Comparison of ENCODE assay signal across 10 cellular contexts in genomic region chr16:81633680-81634379, GRCh38.
DNase-seq lines count a peak whose midpoint lies in the region; ATAC-seq, FAIRE-seq and TF ChIP-seq lines count a peak whose summit lies in the region.
"Had no signal": no experiment of that assay in that cellular context is flagged by ENCODE, and none has a peak within 500 bp of the region (broad histone marks: within the 10 kb centered on the region; RNA-seq: fewer than 3 reads in every experiment).

No MANE protein-coding gene starts in this region.

- H3K36me3 Mint-ChIP-seq in CD4-positive, alpha-beta T cell (ENCODE audit: low read depth), result peaks cover 5% of the 10 kb centered on the region
- H3K36me3 Mint-ChIP-seq in central memory CD8-positive, alpha-beta T cell (ENCODE audit: insufficient read depth), result peaks cover 3% of the 10 kb centered on the region
- H3K36me3 Mint-ChIP-seq in natural killer cell, result no peaks in the 10 kb centered on the region

- intact Hi-C loops in CD4-positive, alpha-beta T cell (cut with DNase I, micrococcal nuclease), result loop anchor here in 1 of 2 experiments (5.0 kb wide), 1 partner anchor 83 kb away; no protein-coding TSS in a partner anchor
- intact Hi-C loops in natural killer cell (cut with micrococcal nuclease), result loop anchor here (1.0 to 10.0 kb wide), 3 partner anchors 113 to 241 kb away; no protein-coding TSS in a partner anchor
- intact Hi-C loops in esophagus muscularis mucosa (cut with DNase I), result no loop called here

- DNase-seq in CD4-positive, alpha-beta T cell, result no peak
- DNase-seq in MM.1S (peak; percentile 56), natural killer cell (no peak), LoVo (ENCODE audit: low spot score) (no peak), esophagus muscularis mucosa (ENCODE audit: extremely low spot score) (no peak), GM12892 (ENCODE audit: insufficient read length) (no peak)
- no peak for DNase-seq in central memory CD8-positive, alpha-beta T cell (ENCODE audit: low spot score in 2 of 2)
- DNase-seq: dorsolateral prefrontal cortex had no signal

- H3K27ac ChIP-seq in CD4-positive, alpha-beta T cell (ENCODE audit: low read depth, low read length), result no peak overlapping the region
- H3K27ac ChIP-seq in MM.1S (ENCODE audit: low read length) (peak overlapping the region; percentile 79), esophagus muscularis mucosa (replicated peaks in 1 of 4) (no peak overlapping the region)
- H3K27ac ChIP-seq: C4-2B had no signal

- peak overlapping the region; percentile 28; the same call in 1 of the 2 replicates for H3K9ac ChIP-seq in MM.1S (ENCODE audit: low read length)

- H3K4me1 Mint-ChIP-seq in CD4-positive, alpha-beta T cell (ENCODE audit: low read depth), result peaks cover 64% of the 10 kb centered on the region
- peaks cover 41% of the 10 kb centered on the region for H3K4me1 Mint-ChIP-seq in central memory CD8-positive, alpha-beta T cell
- H3K4me1 Mint-ChIP-seq in natural killer cell, result peaks cover 49 to 53% of the 10 kb centered on the region in 2 donors

- no peak overlapping the region for H3K4me3 Mint-ChIP-seq in CD4-positive, alpha-beta T cell
- H3K4me3 Mint-ChIP-seq in central memory CD8-positive, alpha-beta T cell, result peak overlapping the region; percentile 63
- no peak overlapping the region for H3K4me3 Mint-ChIP-seq in natural killer cell

- FAIRE-seq in GM12892 (lab: Jason Lieb, UNC), result no peak

- no peak for TF ChIP-seq EP300 in esophagus muscularis mucosa (IDR thresholded peaks at IDR 0.05)

- no peaks in the 10 kb centered on the region for H3K9me3 Mint-ChIP-seq in CD4-positive, alpha-beta T cell
- H3K9me3 Mint-ChIP-seq in central memory CD8-positive, alpha-beta T cell, result no peaks in the 10 kb centered on the region
- no peaks in the 10 kb centered on the region for H3K9me3 Mint-ChIP-seq in natural killer cell

- POLR2A ChIA-PET in CD4-positive, alpha-beta T cell (lab: Charles Lee), result interaction anchor here (1.0 kb wide), 1 partner anchor 40 kb away, joined by 3 read pairs; no protein-coding TSS in a partner anchor

- no peaks in the 10 kb centered on the region for H4K20me1 ChIP-seq in MM.1S (ENCODE audit: insufficient read depth, low read length)

- H3K27me3 Mint-ChIP-seq in CD4-positive, alpha-beta T cell, result no peaks in the 10 kb centered on the region
- no peaks in the 10 kb centered on the region for H3K27me3 Mint-ChIP-seq in central memory CD8-positive, alpha-beta T cell
- no peaks in the 10 kb centered on the region for H3K27me3 Mint-ChIP-seq in natural killer cell (ENCODE audit: low read depth in 2 of 2)

- peaks cover 12% of the 10 kb centered on the region; the same call in 1 of the 2 replicates for H3F3A ChIP-seq in MM.1S (ENCODE audit: insufficient read depth, low read length)

- H3K9me2 ChIP-seq in MM.1S (replicated peaks; ENCODE audit: insufficient read depth, low read length), result no peaks in the 10 kb centered on the region

- peak overlapping the region; percentile 47; the same call in 1 of the 2 replicates for H3K4me2 ChIP-seq in MM.1S (ENCODE audit: low read depth, low read length)

- no peaks in the 10 kb centered on the region for H3K27me3 ChIP-seq in CD4-positive, alpha-beta T cell (ENCODE audit: control insufficient read depth, insufficient read depth, low read length)
- H3K27me3 ChIP-seq in MM.1S (replicated peaks; ENCODE audit: insufficient read depth, low read length) (no peaks in the 10 kb centered on the region), esophagus muscularis mucosa (no peaks in the 10 kb centered on the region)
- H3K27me3 ChIP-seq: dorsolateral prefrontal cortex had no signal

- H3K4me3 ChIP-seq in MM.1S (ENCODE audit: low read length) (no peak overlapping the region), esophagus muscularis mucosa (no peak overlapping the region)
- H3K4me3 ChIP-seq: dorsolateral prefrontal cortex had no signal

- H2AFZ ChIP-seq in MM.1S (ENCODE audit: low read length), result no peak overlapping the region

- peak overlapping the region; percentile 94 for H3K27ac Mint-ChIP-seq in CD4-positive, alpha-beta T cell
- peak overlapping the region; percentile 97 for H3K27ac Mint-ChIP-seq in central memory CD8-positive, alpha-beta T cell (ENCODE audit: low read depth)
- H3K27ac Mint-ChIP-seq in natural killer cell, result peak overlapping the region; percentile 87 to 88

- H3K4me1 ChIP-seq in MM.1S (ENCODE audit: low read length), result peaks cover 23% of the 10 kb centered on the region
- peaks cover 0 to 14% (median 13%) of the 10 kb centered on the region in 4 donors for H3K4me1 ChIP-seq in esophagus muscularis mucosa

- CTCF ChIA-PET in CD4-positive, alpha-beta T cell (lab: Charles Lee), result interaction anchor here (1.3 to 1.4 kb wide), 2 partner anchors 13 to 231 kb away, joined by 3 read pairs; no protein-coding TSS in a partner anchor

- H3K79me2 ChIP-seq in MM.1S (ENCODE audit: low read length), result 0 out of 2 replicates have a peak, but pooled peaks cover 4% of the 10 kb centered on the region

- H3K36me3 ChIP-seq in MM.1S (replicated peaks; ENCODE audit: insufficient read depth, low read length) (no peaks in the 10 kb centered on the region), esophagus muscularis mucosa (no peaks in the 10 kb centered on the region)

- WGBS in esophagus muscularis mucosa, result 70% methylated on average over 8 of the region's 8 CpGs

- H3K9me3 ChIP-seq in CD4-positive, alpha-beta T cell (ENCODE audit: control insufficient read depth, low read length), result no peaks in the 10 kb centered on the region
- H3K9me3 ChIP-seq in MM.1S (replicated peaks; ENCODE audit: insufficient read depth, low read length) (no peaks in the 10 kb centered on the region), esophagus muscularis mucosa (no peaks in the 10 kb centered on the region)

- TF ChIP-seq POLR2A in esophagus muscularis mucosa (IDR thresholded peaks at IDR 0.05; ENCODE audit: low read depth) (no peak), GM12892 (IDR thresholded peaks at IDR 0.05; ENCODE audit: low read depth, low read length) (no peak)

- TF ChIP-seq CTCF in CD4-positive, alpha-beta T cell (IDR thresholded peaks at IDR 0.05), result no peak
- TF ChIP-seq CTCF in MM.1S (IDR thresholded peaks at IDR 0.05; ENCODE audit: low read length), result no peak
- no peak for TF ChIP-seq CTCF in natural killer cell (IDR thresholded peaks at IDR 0.05)
- TF ChIP-seq CTCF in esophagus muscularis mucosa (IDR thresholded peaks at IDR 0.05), result no peak

- no peak for ATAC-seq in CD4-positive, alpha-beta T cell (ENCODE audit: poor library complexity)
- ATAC-seq in central memory CD8-positive, alpha-beta T cell (replicated peaks; ENCODE audit: extremely low read depth, poor library complexity, severe bottlenecking), result no peak
- ATAC-seq in natural killer cell (no peak), HG03039 (IDR thresholded peaks at IDR 0.05; ENCODE audit: unreplicated experiment) (no peak)
